Comparison of ENCODE assay signal across 1 cellular context in genomic region chr3:186639778-186640472, GRCh38.
TF ChIP-seq lines count a peak whose summit lies in the region.

FETUB (plus strand) TSS chr3:186640399; CDS start chr3:186640461, 62 bp downstream.

TF ChIP-seq in H1, 55 proteins besides CTCF, POLR2A, EP300 and RAD21:
- no peak for TF ChIP-seq CHD2 (IDR thresholded peaks at IDR 0.05; ENCODE audit: low read length)
- TF ChIP-seq NRF1 (IDR thresholded peaks at IDR 0.05; ENCODE audit: low read depth, low read length) = no peak
- TF ChIP-seq E2F6 (IDR thresholded peaks at IDR 0.05) = no peak
- TF ChIP-seq ZNF274 (IDR thresholded peaks at IDR 0.05; ENCODE audit: borderline replicate concordance, extremely low read depth, low read length) = no peak
- no peak for TF ChIP-seq FOSL1 (IDR thresholded peaks at IDR 0.05; ENCODE audit: insufficient read depth, low read depth, low read length)
- TF ChIP-seq ATF3 (IDR thresholded peaks at IDR 0.05; ENCODE audit: insufficient read depth, low read depth, low read length) = no peak
- no peak for TF ChIP-seq SIN3A (conservative IDR thresholded peaks at IDR 0.05 in 1 of 2, IDR thresholded peaks at IDR 0.05 in 1 of 2; ENCODE audit: low read depth in 1 of 2, low read length in 2 of 2)
- no peak for TF ChIP-seq GABPA (IDR thresholded peaks at IDR 0.05; ENCODE audit: borderline replicate concordance, insufficient read depth, low read length)
- no peak for TF ChIP-seq TBP (IDR thresholded peaks at IDR 0.05; ENCODE audit: low read depth, low read length)
- no peak for TF ChIP-seq SAP30 (IDR thresholded peaks at IDR 0.05; ENCODE audit: insufficient read depth, insufficient replicate concordance, low read length)
- no peak for TF ChIP-seq GTF2F1 (IDR thresholded peaks at IDR 0.05; ENCODE audit: borderline replicate concordance, low read depth, low read length)
- TF ChIP-seq PHF8 (conservative IDR thresholded peaks at IDR 0.05; ENCODE audit: low read depth, low read length) = no peak
- no peak for TF ChIP-seq CBX8 (IDR thresholded peaks at IDR 0.05; ENCODE audit: borderline replicate concordance, low read depth, low read length)
- TF ChIP-seq BCL11A (IDR thresholded peaks at IDR 0.05; ENCODE audit: low read depth in 2 of 2, low read length in 2 of 2) = no peak
- no peak for TF ChIP-seq BRCA1 (IDR thresholded peaks at IDR 0.05; ENCODE audit: low read depth, low read length)
- no peak for TF ChIP-seq BACH1 (IDR thresholded peaks at IDR 0.05; ENCODE audit: low read length)
